In genomic region chr6:158775832-158776231, GRCh38 we compare ENCODE assay signal across 16 cellular contexts.
"Had no signal": no experiment of that assay in that cellular context is flagged by ENCODE, and none has a peak within 500 bp of the region (broad histone marks: within the 10 kb centered on the region; RNA-seq: fewer than 3 reads in every experiment).

No MANE protein-coding gene starts in this region.

- H3K27ac Mint-ChIP-seq: activated CD8-positive, alpha-beta T cell treated with anti-CD3 and anti-CD28 coated beads for 36 hours; activated T-helper 2 cell treated with anti-CD3 and anti-CD28 coated beads, Interferon-gamma antibody, Interleukin-2, Interleukin-4, amounts not matched to agents 10 μg/mL and 5 μg/mL and 100 μg/mL, durations not matched to agents 14 hours and 24 hours and 36 hours had no signal

- H3K36me3 ChIP-seq: uterus had no signal

- H3K4me2 ChIP-seq: smooth muscle cell had no signal

- ATAC-seq: activated CD4-positive, alpha-beta T cell treated with anti-CD3 and anti-CD28 coated beads for 36 hours; activated CD8-positive, alpha-beta T cell treated with anti-CD3 and anti-CD28 coated beads for 36 hours; heart right ventricle; left ventricle myocardium superior; right cardiac atrium had no signal

- DNase-seq: activated CD4-positive, alpha-beta T cell treated with anti-CD3 and anti-CD28 coated beads for 36 hours; activated CD8-positive, alpha-beta memory T cell treated with anti-CD3 and anti-CD28 coated beads, Interleukin-2, amount 50 U/mL, for 48 hours; activated CD8-positive, alpha-beta T cell treated with anti-CD3 and anti-CD28 coated beads for 36 hours; anterior cingulate cortex; dorsolateral prefrontal cortex; foreskin melanocyte; heart right ventricle; left ventricle myocardium superior; mesendoderm; right cardiac atrium; thyroid gland; uterus had no signal

- H3K4me3 ChIP-seq: dorsolateral prefrontal cortex, heart right ventricle, smooth muscle cell, thyroid gland, uterus had no signal

- H3K27ac ChIP-seq: dorsolateral prefrontal cortex, heart right ventricle, uterus, VCaP had no signal

- H3K9me3 ChIP-seq: heart right ventricle, thyroid gland, uterus had no signal

- H3K9me3 Mint-ChIP-seq: activated CD8-positive, alpha-beta T cell treated with anti-CD3 and anti-CD28 coated beads for 36 hours; activated T-helper 2 cell treated with anti-CD3 and anti-CD28 coated beads, Interferon-gamma antibody, Interleukin-2, Interleukin-4, amounts not matched to agents 10 μg/mL and 5 μg/mL and 100 μg/mL, durations not matched to agents 14 hours and 24 hours and 36 hours had no signal

- H3K4me3 Mint-ChIP-seq: activated CD4-positive, alpha-beta T cell treated with anti-CD3 and anti-CD28 coated beads for 36 hours; activated CD8-positive, alpha-beta T cell treated with anti-CD3 and anti-CD28 coated beads for 36 hours; activated naive CD8-positive, alpha-beta T cell had no signal

- H3K4me1 ChIP-seq: uterus had no signal

- H3K27me3 ChIP-seq: heart right ventricle, thyroid gland, uterus had no signal

- H3K27me3 Mint-ChIP-seq: activated CD4-positive, alpha-beta T cell treated with anti-CD3 and anti-CD28 coated beads for 36 hours; activated CD8-positive, alpha-beta T cell treated with anti-CD3 and anti-CD28 coated beads for 36 hours; activated naive CD8-positive, alpha-beta T cell had no signal
